1 cellular context compared by ENCODE assay signal in the genomic region with DNA sequence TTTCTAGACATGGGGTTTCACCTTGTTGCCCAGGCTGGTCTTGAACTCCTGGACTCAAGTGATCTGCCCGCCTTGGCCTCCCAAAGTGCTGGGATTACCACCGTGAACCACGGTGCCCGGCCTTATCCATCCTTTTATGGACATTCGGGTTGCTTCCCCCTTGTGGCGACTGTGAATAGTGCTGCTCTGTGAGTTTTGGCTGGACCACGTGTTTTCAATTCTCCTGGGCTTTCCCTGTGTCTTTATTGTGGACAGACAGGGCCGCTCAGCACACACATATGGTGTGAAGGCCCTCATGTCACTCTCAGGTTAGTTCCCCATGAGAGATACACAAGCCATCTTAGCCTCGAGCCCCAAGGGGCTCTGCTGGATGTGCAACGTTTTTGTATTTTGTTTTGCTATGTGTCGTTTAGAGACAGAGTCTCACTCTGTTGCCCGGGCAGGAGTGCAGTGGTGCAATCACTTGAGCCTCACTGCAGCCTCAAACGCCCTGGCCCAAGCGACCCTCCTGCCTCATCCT.
TF ChIP-seq lines count a peak whose summit lies in the region.

No MANE protein-coding gene starts in this region.

TF ChIP-seq in K562, 482 proteins besides CTCF, POLR2A, EP300 and RAD21 (continued from another document and continues in another):
- TF ChIP-seq ZNF518B (CRISPR knock-in tag; IDR thresholded peaks at IDR 0.05) (no peak), KAT7 (CRISPR knock-in tag; IDR thresholded peaks at IDR 0.05; ENCODE audit: borderline replicate concordance) (no peak), CHCHD3 (CRISPR knock-in tag; IDR thresholded peaks at IDR 0.05) (no peak), ZNF165 (CRISPR knock-in tag; IDR thresholded peaks at IDR 0.05; ENCODE audit: borderline replicate concordance) (no peak), NCOA6 (IDR thresholded peaks at IDR 0.05) (no peak), TEAD2 (tag; IDR thresholded peaks at IDR 0.05) (no peak), ZNF589 (CRISPR knock-in tag; IDR thresholded peaks at IDR 0.05; ENCODE audit: low read depth) (no peak), ZNF699 (CRISPR knock-in tag; IDR thresholded peaks at IDR 0.05; ENCODE audit: insufficient replicate concordance) (no peak), ZNF41 (CRISPR knock-in tag; conservative IDR thresholded peaks at IDR 0.05) (no peak), SMC3 (conservative IDR thresholded peaks at IDR 0.05; ENCODE audit: insufficient read depth, low read depth, low read length) (peak; percentile 67), MECOM (CRISPR knock-in tag; IDR thresholded peaks at IDR 0.05) (no peak), ZBTB17 (CRISPR knock-in tag; IDR thresholded peaks at IDR 0.05) (no peak), SNRNP70 (optimal IDR thresholded peaks at IDR 0.05; ENCODE audit: low read depth, low read length) (no peak), CREB5 (CRISPR knock-in tag; IDR thresholded peaks at IDR 0.05) (no peak), ZNF277 (CRISPR knock-in tag; IDR thresholded peaks at IDR 0.05; ENCODE audit: borderline replicate concordance) (no peak), SMARCA4 (IDR thresholded peaks at IDR 0.05) (no peak), ELF2 (CRISPR knock-in tag; IDR thresholded peaks at IDR 0.05) (no peak), GTF3C2 (IDR thresholded peaks at IDR 0.05; ENCODE audit: borderline replicate concordance, extremely low read depth, insufficient read length) (no peak), HMGXB4 (CRISPR knock-in tag; IDR thresholded peaks at IDR 0.05) (no peak), CHD1 (IDR thresholded peaks at IDR 0.05; ENCODE audit: low read length) (no peak), TBP (optimal IDR thresholded peaks at IDR 0.05; ENCODE audit: low read depth, low read length) (peak; percentile 24), NELFE (IDR thresholded peaks at IDR 0.05; ENCODE audit: insufficient read depth, insufficient read length) (no peak)
- TF ChIP-seq, protein P1, sequence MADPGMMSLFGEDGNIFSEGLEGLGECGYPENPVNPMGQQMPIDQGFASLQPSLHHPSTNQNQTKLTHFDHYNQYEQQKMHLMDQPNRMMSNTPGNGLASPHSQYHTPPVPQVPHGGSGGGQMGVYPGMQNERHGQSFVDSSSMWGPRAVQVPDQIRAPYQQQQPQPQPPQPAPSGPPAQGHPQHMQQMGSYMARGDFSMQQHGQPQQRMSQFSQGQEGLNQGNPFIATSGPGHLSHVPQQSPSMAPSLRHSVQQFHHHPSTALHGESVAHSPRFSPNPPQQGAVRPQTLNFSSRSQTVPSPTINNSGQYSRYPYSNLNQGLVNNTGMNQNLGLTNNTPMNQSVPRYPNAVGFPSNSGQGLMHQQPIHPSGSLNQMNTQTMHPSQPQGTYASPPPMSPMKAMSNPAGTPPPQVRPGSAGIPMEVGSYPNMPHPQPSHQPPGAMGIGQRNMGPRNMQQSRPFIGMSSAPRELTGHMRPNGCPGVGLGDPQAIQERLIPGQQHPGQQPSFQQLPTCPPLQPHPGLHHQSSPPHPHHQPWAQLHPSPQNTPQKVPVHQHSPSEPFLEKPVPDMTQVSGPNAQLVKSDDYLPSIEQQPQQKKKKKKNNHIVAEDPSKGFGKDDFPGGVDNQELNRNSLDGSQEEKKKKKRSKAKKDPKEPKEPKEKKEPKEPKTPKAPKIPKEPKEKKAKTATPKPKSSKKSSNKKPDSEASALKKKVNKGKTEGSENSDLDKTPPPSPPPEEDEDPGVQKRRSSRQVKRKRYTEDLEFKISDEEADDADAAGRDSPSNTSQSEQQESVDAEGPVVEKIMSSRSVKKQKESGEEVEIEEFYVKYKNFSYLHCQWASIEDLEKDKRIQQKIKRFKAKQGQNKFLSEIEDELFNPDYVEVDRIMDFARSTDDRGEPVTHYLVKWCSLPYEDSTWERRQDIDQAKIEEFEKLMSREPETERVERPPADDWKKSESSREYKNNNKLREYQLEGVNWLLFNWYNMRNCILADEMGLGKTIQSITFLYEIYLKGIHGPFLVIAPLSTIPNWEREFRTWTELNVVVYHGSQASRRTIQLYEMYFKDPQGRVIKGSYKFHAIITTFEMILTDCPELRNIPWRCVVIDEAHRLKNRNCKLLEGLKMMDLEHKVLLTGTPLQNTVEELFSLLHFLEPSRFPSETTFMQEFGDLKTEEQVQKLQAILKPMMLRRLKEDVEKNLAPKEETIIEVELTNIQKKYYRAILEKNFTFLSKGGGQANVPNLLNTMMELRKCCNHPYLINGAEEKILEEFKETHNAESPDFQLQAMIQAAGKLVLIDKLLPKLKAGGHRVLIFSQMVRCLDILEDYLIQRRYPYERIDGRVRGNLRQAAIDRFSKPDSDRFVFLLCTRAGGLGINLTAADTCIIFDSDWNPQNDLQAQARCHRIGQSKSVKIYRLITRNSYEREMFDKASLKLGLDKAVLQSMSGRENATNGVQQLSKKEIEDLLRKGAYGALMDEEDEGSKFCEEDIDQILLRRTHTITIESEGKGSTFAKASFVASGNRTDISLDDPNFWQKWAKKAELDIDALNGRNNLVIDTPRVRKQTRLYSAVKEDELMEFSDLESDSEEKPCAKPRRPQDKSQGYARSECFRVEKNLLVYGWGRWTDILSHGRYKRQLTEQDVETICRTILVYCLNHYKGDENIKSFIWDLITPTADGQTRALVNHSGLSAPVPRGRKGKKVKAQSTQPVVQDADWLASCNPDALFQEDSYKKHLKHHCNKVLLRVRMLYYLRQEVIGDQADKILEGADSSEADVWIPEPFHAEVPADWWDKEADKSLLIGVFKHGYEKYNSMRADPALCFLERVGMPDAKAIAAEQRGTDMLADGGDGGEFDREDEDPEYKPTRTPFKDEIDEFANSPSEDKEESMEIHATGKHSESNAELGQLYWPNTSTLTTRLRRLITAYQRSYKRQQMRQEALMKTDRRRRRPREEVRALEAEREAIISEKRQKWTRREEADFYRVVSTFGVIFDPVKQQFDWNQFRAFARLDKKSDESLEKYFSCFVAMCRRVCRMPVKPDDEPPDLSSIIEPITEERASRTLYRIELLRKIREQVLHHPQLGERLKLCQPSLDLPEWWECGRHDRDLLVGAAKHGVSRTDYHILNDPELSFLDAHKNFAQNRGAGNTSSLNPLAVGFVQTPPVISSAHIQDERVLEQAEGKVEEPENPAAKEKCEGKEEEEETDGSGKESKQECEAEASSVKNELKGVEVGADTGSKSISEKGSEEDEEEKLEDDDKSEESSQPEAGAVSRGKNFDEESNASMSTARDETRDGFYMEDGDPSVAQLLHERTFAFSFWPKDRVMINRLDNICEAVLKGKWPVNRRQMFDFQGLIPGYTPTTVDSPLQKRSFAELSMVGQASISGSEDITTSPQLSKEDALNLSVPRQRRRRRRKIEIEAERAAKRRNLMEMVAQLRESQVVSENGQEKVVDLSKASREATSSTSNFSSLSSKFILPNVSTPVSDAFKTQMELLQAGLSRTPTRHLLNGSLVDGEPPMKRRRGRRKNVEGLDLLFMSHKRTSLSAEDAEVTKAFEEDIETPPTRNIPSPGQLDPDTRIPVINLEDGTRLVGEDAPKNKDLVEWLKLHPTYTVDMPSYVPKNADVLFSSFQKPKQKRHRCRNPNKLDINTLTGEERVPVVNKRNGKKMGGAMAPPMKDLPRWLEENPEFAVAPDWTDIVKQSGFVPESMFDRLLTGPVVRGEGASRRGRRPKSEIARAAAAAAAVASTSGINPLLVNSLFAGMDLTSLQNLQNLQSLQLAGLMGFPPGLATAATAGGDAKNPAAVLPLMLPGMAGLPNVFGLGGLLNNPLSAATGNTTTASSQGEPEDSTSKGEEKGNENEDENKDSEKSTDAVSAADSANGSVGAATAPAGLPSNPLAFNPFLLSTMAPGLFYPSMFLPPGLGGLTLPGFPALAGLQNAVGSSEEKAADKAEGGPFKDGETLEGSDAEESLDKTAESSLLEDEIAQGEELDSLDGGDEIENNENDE (IDR thresholded peaks at IDR 0.05; ENCODE audit: low read depth, low read length), result no peak
